Comparison of ENCODE assay signal across 13 cellular contexts in the genomic region with DNA sequence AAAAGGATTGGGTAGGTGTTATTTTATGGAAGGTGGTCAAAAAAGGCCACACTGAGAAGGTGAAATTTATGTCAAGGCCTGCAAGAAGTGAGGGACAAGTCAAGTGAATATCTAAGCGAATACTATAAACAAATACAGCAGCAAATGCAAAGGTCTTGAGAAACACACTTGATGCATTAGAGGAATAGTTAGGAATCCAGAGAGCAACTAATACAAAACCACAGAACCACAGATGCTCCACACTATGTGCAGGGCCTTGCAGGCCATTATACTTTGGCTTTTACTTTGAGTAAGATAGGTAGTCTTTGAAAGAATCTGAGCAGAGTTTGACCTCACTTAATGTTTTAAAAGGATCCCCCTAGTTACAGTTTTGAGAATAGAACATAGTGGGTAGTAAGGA. TPM values are rescaled to one million over a fixed set of nuclear protein-coding genes. Genes with fewer than 3 reads are reported as not detected.
DNase-seq lines count a peak whose midpoint lies in the region; ATAC-seq and TF ChIP-seq lines count a peak whose summit lies in the region.
"Had no signal": no experiment of that assay in that cellular context is flagged by ENCODE, and none has a peak within 500 bp of the region (broad histone marks: within the 10 kb centered on the region; RNA-seq: fewer than 3 reads in every experiment).

No MANE protein-coding gene starts in this region.

- DNase-seq in AG10803 (ENCODE audit: low read depth) (peak; percentile 78), DND-41 (no peak), mesenchymal stem cell (peak; percentile 85), OCI-LY7 (ENCODE audit: low spot score) (no peak), right lobe of liver (no peak), left cardiac atrium (no peak)
- DNase-seq: kidney, NCI-H510A, T1000 had no signal

- H3K4me1 ChIP-seq in DND-41 (ENCODE audit: insufficient read depth, low read length), result peaks cover 48% of the 10 kb centered on the region
- peaks cover 9% of the 10 kb centered on the region for H3K4me1 ChIP-seq in mesenchymal stem cell (ENCODE audit: control insufficient read depth, insufficient read depth, low read depth, low read length)
- H3K4me1 ChIP-seq in OCI-LY7 (ENCODE audit: insufficient read depth, low read length, poor library complexity, severe bottlenecking), result peaks cover 17% of the 10 kb centered on the region
- H3K4me1 ChIP-seq in right lobe of liver, result peaks cover 0 to 28% (median 6%) of the 10 kb centered on the region in 4 donors

- H3K14ac ChIP-seq in mesenchymal stem cell (ENCODE audit: low read length in 2 of 2), result no peak overlapping the region

- H2AK5ac ChIP-seq in mesenchymal stem cell (ENCODE audit: low read length, severe bottlenecking), result no peak overlapping the region

- no peak overlapping the region for H4K91ac ChIP-seq in mesenchymal stem cell (ENCODE audit: low read length)

- intact Hi-C loops in OCI-LY7 (cut with micrococcal nuclease; ENCODE audit: unreplicated experiment) (loop anchor here (10.0 kb wide), 1 partner anchor 1796 kb away; the partner anchor contains the start of gene OTULIN), right lobe of liver (cut with DNase I) (no loop called here), left cardiac atrium (cut with DNase I) (no loop called here)

- H3K79me2 ChIP-seq in DND-41 (ENCODE audit: insufficient read depth, low read length), result peaks cover 67% of the 10 kb centered on the region
- H3K79me2 ChIP-seq in OCI-LY7 (ENCODE audit: insufficient read depth, low read depth, low read length), result peaks cover 49% of the 10 kb centered on the region

- no peak for ATAC-seq in DND-41 (ENCODE audit: insufficient read depth, low read depth)
- ATAC-seq in right lobe of liver, result no peak
- ATAC-seq in left cardiac atrium, result no peak
- no peak for ATAC-seq in GM18870 (IDR thresholded peaks at IDR 0.05; ENCODE audit: unreplicated experiment)
- ATAC-seq: Panc1, sciatic nerve had no signal

- H3K9me2 ChIP-seq in OCI-LY7 (ENCODE audit: insufficient read depth, low read length), result no peaks in the 10 kb centered on the region

- H3K27ac Mint-ChIP-seq in activated naive CD8-positive, alpha-beta T cell, result peak overlapping the region; percentile 22

- H4K8ac ChIP-seq in mesenchymal stem cell (ENCODE audit: low read length), result no peak overlapping the region

- TF ChIP-seq CTCF in AG10803 (conservative IDR thresholded peaks at IDR 0.05; ENCODE audit: low read length) (no peak), DND-41 (IDR thresholded peaks at IDR 0.05; ENCODE audit: borderline replicate concordance, extremely low read depth, low read length, poor library complexity, severe bottlenecking) (no peak), OCI-LY7 (conservative IDR thresholded peaks at IDR 0.05; ENCODE audit: low read length) (no peak), right lobe of liver (IDR thresholded peaks at IDR 0.05) (no peak)

- no peaks in the 10 kb centered on the region for H3K9me3 Mint-ChIP-seq in activated naive CD8-positive, alpha-beta T cell (ENCODE audit: low read depth)

- H4K20me1 ChIP-seq in DND-41 (ENCODE audit: insufficient read depth, low read length), result peaks cover 48% of the 10 kb centered on the region
- peaks cover 36% of the 10 kb centered on the region for H4K20me1 ChIP-seq in OCI-LY7 (ENCODE audit: insufficient read depth, low read length)

- H3K36me3 Mint-ChIP-seq in activated naive CD8-positive, alpha-beta T cell, result peaks cover 16% of the 10 kb centered on the region

- H3K9ac ChIP-seq in DND-41 (ENCODE audit: low read depth, low read length) (no peak overlapping the region), mesenchymal stem cell (ENCODE audit: low read length) (peak overlapping the region; percentile 23)

- H3K4me1 Mint-ChIP-seq in activated naive CD8-positive, alpha-beta T cell (ENCODE audit: low read depth), result peaks cover 92% of the 10 kb centered on the region

- peak overlapping the region; percentile 37; the same call in 1 of the 2 replicates for H3K4me2 ChIP-seq in DND-41 (ENCODE audit: insufficient read depth, low read length)
- H3K4me2 ChIP-seq in mesenchymal stem cell (ENCODE audit: low read length, poor library complexity, severe bottlenecking), result peak overlapping the region; percentile 1
- no peak overlapping the region for H3K4me2 ChIP-seq in OCI-LY7 (ENCODE audit: low read length)

- WGBS in mesenchymal stem cell, result 63% methylated on average over 1 of the region's 1 CpG
- 100% methylated on average over 1 of the region's 1 CpG for WGBS in right lobe of liver (ENCODE audit: insufficient coverage, low coverage, low lambda C conversion rate, missing lambda C conversion rate)

- no peak overlapping the region for H3K4ac ChIP-seq in mesenchymal stem cell (ENCODE audit: low read depth in 1 of 2, low read length in 2 of 2)

- H3K36me3 ChIP-seq in DND-41 (ENCODE audit: insufficient read depth, low read length) (peaks cover 86% of the 10 kb centered on the region), mesenchymal stem cell (ENCODE audit: control insufficient read depth in 1 of 2, insufficient read depth in 2 of 2, low read depth in 1 of 2, low read length in 2 of 2) (peaks cover 5 to 74% of the 10 kb centered on the region in 2 experiments), OCI-LY7 (ENCODE audit: insufficient read depth, low read length) (peaks cover 79% of the 10 kb centered on the region), right lobe of liver (peaks cover 6 to 63% (median 19%) of the 10 kb centered on the region in 4 donors)

- no peaks in the 10 kb centered on the region for H3K9me3 ChIP-seq in DND-41 (ENCODE audit: insufficient read depth, low read length, severe bottlenecking)
- H3K9me3 ChIP-seq in mesenchymal stem cell (ENCODE audit: control insufficient read depth, low read length), result no peaks in the 10 kb centered on the region
- H3K9me3 ChIP-seq in OCI-LY7 (ENCODE audit: low read length), result no peaks in the 10 kb centered on the region
- H3K9me3 ChIP-seq in right lobe of liver, result no peaks in the 10 kb centered on the region

- H3K27ac ChIP-seq in DND-41 (ENCODE audit: low read length) (no peak overlapping the region), mesenchymal stem cell (ENCODE audit: low read length, poor library complexity, severe bottlenecking) (peak overlapping the region; percentile 67), OCI-LY7 (ENCODE audit: low read depth, low read length, poor library complexity, severe bottlenecking) (no peak overlapping the region), right lobe of liver (no peak overlapping the region)

- H2AFZ ChIP-seq in DND-41 (ENCODE audit: low read depth, low read length) (no peak overlapping the region), mesenchymal stem cell (ENCODE audit: low read depth, low read length) (no peak overlapping the region), OCI-LY7 (ENCODE audit: low read length) (no peak overlapping the region)

- no peak overlapping the region for H3K18ac ChIP-seq in mesenchymal stem cell (ENCODE audit: low read depth in 1 of 2, low read length in 2 of 2)

- peak overlapping the region; percentile 27 for H3K4me3 Mint-ChIP-seq in activated naive CD8-positive, alpha-beta T cell

- H2BK15ac ChIP-seq in mesenchymal stem cell (ENCODE audit: low read depth, poor library complexity, severe bottlenecking), result no peak overlapping the region

- H2BK120ac ChIP-seq in mesenchymal stem cell (ENCODE audit: low read depth, low read length), result no peak overlapping the region

- no peak for TF ChIP-seq POLR2A in right lobe of liver (IDR thresholded peaks at IDR 0.05)

- H3K79me1 ChIP-seq in mesenchymal stem cell (replicated peaks; ENCODE audit: low read length, poor library complexity, severe bottlenecking), result peaks cover 4% of the 10 kb centered on the region

- no peak overlapping the region for H3K4me3 ChIP-seq in AG10803 (ENCODE audit: low read length)
- H3K4me3 ChIP-seq in DND-41 (ENCODE audit: low read depth in 1 of 2, low read length in 2 of 2), result no peak overlapping the region
- H3K4me3 ChIP-seq in mesenchymal stem cell (ENCODE audit: insufficient read depth in 1 of 2, low read depth in 1 of 2, low read length in 2 of 2), result peak overlapping the region in 1 of 2 experiments; percentile 19
- no peak overlapping the region for H3K4me3 ChIP-seq in OCI-LY7 (ENCODE audit: low read depth, low read length, poor library complexity, severe bottlenecking)
- H3K4me3 ChIP-seq in right lobe of liver, result no peak overlapping the region

- H3K27me3 ChIP-seq in DND-41 (ENCODE audit: insufficient read depth, low read length, poor library complexity) (no peaks in the 10 kb centered on the region), mesenchymal stem cell (ENCODE audit: control insufficient read depth in 1 of 2, insufficient read depth in 1 of 2, low read length in 2 of 2) (no peaks in the 10 kb centered on the region), right lobe of liver (no peaks in the 10 kb centered on the region)

- POLR2A ChIA-PET in OCI-LY7 (lab: Charles Lee), result no interaction called here

- no peak overlapping the region for H2BK12ac ChIP-seq in mesenchymal stem cell (ENCODE audit: low read length in 2 of 2)

- no peak overlapping the region for H2BK5ac ChIP-seq in mesenchymal stem cell (ENCODE audit: low read depth, low read length, poor library complexity, severe bottlenecking)

- CTCF ChIA-PET in OCI-LY7 (lab: Charles Lee; ENCODE audit: unreplicated experiment), result no interaction called here

- no peak overlapping the region for H3K23ac ChIP-seq in mesenchymal stem cell (ENCODE audit: low read length in 2 of 2)

- H3K27me3 Mint-ChIP-seq in activated naive CD8-positive, alpha-beta T cell, result no peaks in the 10 kb centered on the region

- no TSS peak for BruUV-seq in OCI-LY7 (replicated peaks; lab: Mats Ljungman, UMichigan)

RNA-seq across cellular contexts. Expression of gene ZNF622, which starts 4.6 kb away (rescaled TPM):
- 40.8 TPM for polyA plus RNA-seq in mesenchymal stem cell (2013, experiment 1 of 2)
- 41.3 TPM for polyA plus RNA-seq in mesenchymal stem cell (2013, experiment 2 of 2)
- total RNA-seq in OCI-LY7 (2014; rRNA removed; shearing (Covaris generic)), result 25.7 and 30.5 TPM in 2 replicates
- total RNA-seq in OCI-LY7 (2022) (28.3 and 32.9 TPM in 2 replicates), right lobe of liver (10 to 100 TPM; 12.9 to 15.7 (median 14.9) TPM), left cardiac atrium (10 to 100 TPM; 24.4 to 30.3 TPM)

Comparison
In these comparisons a context has a peak if more than half of its experiments do, and no peak if none do; other contexts are left out.
1. DNase-seq: peak in AG10803 (single experiment) and mesenchymal stem cell (single experiment); none in DND-41 (single experiment), OCI-LY7 (single experiment), right lobe of liver (0 of 3) and left cardiac atrium (single experiment).